8 cellular contexts compared by ENCODE assay signal in genomic region chr11:96337541-96338530, GRCh38. TPM values are rescaled to one million over a fixed set of nuclear protein-coding genes. Genes with fewer than 3 reads are reported as not detected.
DNase-seq lines count a peak whose midpoint lies in the region; ATAC-seq and TF ChIP-seq lines count a peak whose summit lies in the region.

No MANE protein-coding gene starts in this region.

- peak in 7 of 10 experiments; percentile 18 to 42 (median 24) for DNase-seq in CD4-positive, alpha-beta T cell
- peak; percentile 56 for DNase-seq in NCI-H82 (lab: John Stamatoyannopoulos, UW)
- no peak for DNase-seq in NCI-H1092 treated with DMSO at 0.1 percent for 48 hours (lab: John Stamatoyannopoulos, UW)
- no peak for DNase-seq in NOMO-1 treated with DMSO at 0.1 percent for 48 hours (lab: John Stamatoyannopoulos, UW; ENCODE audit: unreplicated experiment)
- no peak for DNase-seq in COLO668 (lab: John Stamatoyannopoulos, UW; ENCODE audit: unreplicated experiment)

- intact Hi-C loops in CD4-positive, alpha-beta T cell (cut with DNase I, micrococcal nuclease) = loop anchor here in 1 of 2 experiments (5.0 kb wide), 2 partner anchors 36 to 71 kb away; no protein-coding TSS in a partner anchor

- H3K4me1 ChIP-seq in muscle layer of duodenum (ENCODE audit: control insufficient read depth in 1 of 2, insufficient read depth in 2 of 2, low read length in 2 of 2) = peaks cover 37 to 42% of the 10 kb centered on the region in 2 donors

- H3K9me3 Mint-ChIP-seq in CD4-positive, alpha-beta T cell = no peaks in the 10 kb centered on the region
- no peaks in the 10 kb centered on the region for H3K9me3 Mint-ChIP-seq in brain

- H3K36me3 ChIP-seq in muscle layer of duodenum (ENCODE audit: control insufficient read depth in 1 of 2, insufficient read depth in 2 of 2, low read length in 2 of 2) = peaks cover 0 to 8% of the 10 kb centered on the region in 2 donors

- H3K4me1 Mint-ChIP-seq in CD4-positive, alpha-beta T cell (ENCODE audit: low read depth) = peaks cover 79% of the 10 kb centered on the region
- peaks cover 88% of the 10 kb centered on the region for H3K4me1 Mint-ChIP-seq in brain

- TF ChIP-seq CTCF in CD4-positive, alpha-beta T cell (IDR thresholded peaks at IDR 0.05) = no peak
- no peak for TF ChIP-seq CTCF in brain (conservative IDR thresholded peaks at IDR 0.05)

- H3K27ac ChIP-seq in CD4-positive, alpha-beta T cell (ENCODE audit: low read depth, low read length) = no peak overlapping the region
- H3K27ac ChIP-seq in muscle layer of duodenum (ENCODE audit: low read length) = no peak overlapping the region

- H3K27me3 ChIP-seq in CD4-positive, alpha-beta T cell (ENCODE audit: control insufficient read depth, insufficient read depth, low read length) = no peaks in the 10 kb centered on the region
- no peaks in the 10 kb centered on the region for H3K27me3 ChIP-seq in muscle layer of duodenum (ENCODE audit: low read depth, low read length)

- H3K27ac Mint-ChIP-seq in CD4-positive, alpha-beta T cell = peak overlapping the region; percentile 87
- H3K27ac Mint-ChIP-seq in brain = peak overlapping the region in 4 of 5 experiments; percentile 93 to 99 (median 96)

- POLR2A ChIA-PET in CD4-positive, alpha-beta T cell (lab: Charles Lee) = interaction anchor here (0.6 to 7.6 kb wide), 17 partner anchors 13 to 548 kb away, joined by 3 to 51 read pairs (median 4); partner anchors contain the start of genes CEP57 and FAM76B

- ATAC-seq in CD4-positive, alpha-beta T cell (ENCODE audit: poor library complexity) = peak; percentile 37
- ATAC-seq in GM21447 (IDR thresholded peaks at IDR 0.05; ENCODE audit: unreplicated experiment) = peak; percentile 27

- H3K9me3 ChIP-seq in CD4-positive, alpha-beta T cell (ENCODE audit: control insufficient read depth, low read length) = no peaks in the 10 kb centered on the region
- no peaks in the 10 kb centered on the region for H3K9me3 ChIP-seq in muscle layer of duodenum (ENCODE audit: control insufficient read depth in 1 of 2, low read length in 2 of 2)

- CTCF ChIA-PET in CD4-positive, alpha-beta T cell (lab: Charles Lee) = interaction anchor here (0.8 to 1.3 kb wide), 6 partner anchors 50 to 326 kb away, joined by 3 to 4 read pairs (median 3); no protein-coding TSS in a partner anchor

- H3K4me3 Mint-ChIP-seq in CD4-positive, alpha-beta T cell = peak overlapping the region; percentile 97
- peak overlapping the region; percentile 66 to 98 (median 94) for H3K4me3 Mint-ChIP-seq in brain

- H3K36me3 Mint-ChIP-seq in CD4-positive, alpha-beta T cell (ENCODE audit: low read depth) = peaks cover 78% of the 10 kb centered on the region
- H3K36me3 Mint-ChIP-seq in brain = no peaks in the 10 kb centered on the region

- H3K4me3 ChIP-seq in muscle layer of duodenum (ENCODE audit: low read depth in 1 of 2, low read length in 2 of 2) = peak overlapping the region; percentile 7 to 8

- H3K27me3 Mint-ChIP-seq in CD4-positive, alpha-beta T cell = no peaks in the 10 kb centered on the region
- H3K27me3 Mint-ChIP-seq in brain = peaks cover 15% of the 10 kb centered on the region

RNA-seq across cellular contexts. Expression of gene MAML2, which starts 5.2 kb away (rescaled TPM):
- 10 to 100 TPM; 58.8 to 59.8 TPM for total RNA-seq in CD4-positive, alpha-beta T cell
- polyA plus RNA-seq in brain (ENCODE audit: insufficient read depth, low read depth, low replicate concordance) = 4.5 TPM

RNA-seq across cellular contexts. Expression of gene CCDC82, which starts 51.9 kb away (rescaled TPM):
- 10 to 100 TPM; 23.7 to 24.4 TPM for total RNA-seq in CD4-positive, alpha-beta T cell
- polyA plus RNA-seq in brain (ENCODE audit: insufficient read depth, low read depth, low replicate concordance) = 5.1 TPM

RNA-seq across cellular contexts. Expression of gene JRKL, which starts 52.0 kb away (rescaled TPM):
- total RNA-seq in CD4-positive, alpha-beta T cell = 1 to 10 TPM; 3.0 to 3.5 TPM
- 3.6 TPM for polyA plus RNA-seq in brain (ENCODE audit: insufficient read depth, low read depth, low replicate concordance)

Comparison
In these comparisons a context has a peak if more than half of its experiments do, and no peak if none do; other contexts are left out.
1. DNase-seq: peak in CD4-positive, alpha-beta T cell (7 of 10) and NCI-H82 (single experiment); none in NCI-H1092 treated with DMSO at 0.1 percent for 48 hours (single experiment), NOMO-1 treated with DMSO at 0.1 percent for 48 hours (single experiment) and COLO668 (single experiment).